10 cellular contexts compared by ENCODE assay signal in the genomic region with DNA sequence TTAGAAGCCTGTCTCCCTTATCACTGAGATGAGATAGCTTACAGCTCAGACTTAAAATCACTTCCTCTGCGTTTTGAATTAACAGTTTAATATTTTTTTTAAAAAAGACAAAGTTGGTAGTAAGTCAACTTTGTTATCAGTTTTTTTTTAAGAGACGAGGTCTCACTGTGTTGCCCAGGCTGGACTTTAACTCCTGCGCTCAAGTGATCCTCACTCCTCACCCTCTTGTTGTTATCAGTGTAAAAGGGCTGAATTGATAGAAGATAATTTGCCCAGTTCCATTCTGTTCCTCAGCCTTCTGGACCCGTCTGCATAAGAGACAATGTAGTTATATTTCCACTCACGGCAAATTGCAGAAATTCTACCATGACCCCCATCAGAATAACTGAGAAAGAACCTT.
"Had no signal": no experiment of that assay in that cellular context is flagged by ENCODE, and none has a peak within 500 bp of the region (broad histone marks: within the 10 kb centered on the region; RNA-seq: fewer than 3 reads in every experiment).

No MANE protein-coding gene starts in this region.

- H3K9me3 Mint-ChIP-seq: HFFc6, IgD-negative memory B cell had no signal

- H3K4me3 Mint-ChIP-seq: HFFc6, IgD-negative memory B cell had no signal

- H3K27ac Mint-ChIP-seq: HFFc6, IgD-negative memory B cell had no signal

- H3K27me3 Mint-ChIP-seq: IgD-negative memory B cell had no signal

- DNase-seq: GM23248, H7, HFFc6, KBM-7 had no signal

- H3K4me1 Mint-ChIP-seq: IgD-negative memory B cell had no signal

- H3K4me2 ChIP-seq: KMS-11 had no signal

- ATAC-seq: HCT116, HepG2 had no signal

- H3K36me3 ChIP-seq: HAP-1 had no signal

- H3K36me3 Mint-ChIP-seq: IgD-negative memory B cell had no signal

- H3K9me3 ChIP-seq: HAP-1 had no signal

- H2AFZ ChIP-seq: GM23248 had no signal

- H3K27ac ChIP-seq: GM23248, HL-60, KMS-11 had no signal

- H3K4me3 ChIP-seq: GM23248, HAP-1 had no signal
